16 cellular contexts compared by ENCODE assay signal in the genomic region with DNA sequence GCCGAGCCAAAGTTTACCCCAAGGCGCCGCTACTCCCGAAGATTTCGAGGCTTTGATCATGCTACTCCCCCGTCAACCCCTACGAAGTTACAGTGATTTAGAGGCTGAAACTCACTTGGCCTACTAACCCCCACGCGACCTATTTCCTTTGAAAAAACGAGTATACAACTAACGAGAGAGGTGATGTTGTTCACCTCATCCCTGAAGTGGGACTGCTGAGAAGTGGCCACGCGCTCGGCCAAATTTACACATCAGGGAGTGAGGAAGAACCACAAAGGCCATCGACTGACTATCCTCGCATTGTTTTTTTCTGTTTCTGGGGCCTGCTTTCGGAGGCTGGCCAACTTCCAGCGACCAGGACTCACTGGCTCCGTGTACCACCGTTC. TPM values are rescaled to one million over a fixed set of nuclear protein-coding genes. Genes with fewer than 3 reads are reported as not detected.
A peak's percentile ranks its signal among the peaks of the same experiment; 100 is the strongest.
DNase-seq lines count a peak whose midpoint lies in the region; ATAC-seq, FAIRE-seq and TF ChIP-seq lines count a peak whose summit lies in the region.
"Had no signal": no experiment of that assay in that cellular context is flagged by ENCODE, and none has a peak within 500 bp of the region (broad histone marks: within the 10 kb centered on the region; RNA-seq: fewer than 3 reads in every experiment).

No MANE protein-coding gene starts in this region.

- in situ Hi-C loops in G401 (cut with HindIII; ENCODE audit: low sequenced_read_pairs), result no loop called here

- no peak overlapping the region for H3K27ac ChIP-seq in H1 (ENCODE audit: low read depth, low read length)
- no peak overlapping the region for H3K27ac ChIP-seq in osteoblast (ENCODE audit: low read depth, low read length)
- no peak overlapping the region for H3K27ac ChIP-seq in tibial artery
- H3K27ac ChIP-seq in spleen, result no peak overlapping the region
- H3K27ac ChIP-seq: dorsolateral prefrontal cortex, lower lobe of right lung, parathyroid adenoma, VCaP had no signal

- peak in 1 of 2 experiments; percentile 4; a peak in 1 of 4 replicates for TF ChIP-seq RAD21 in H1 (IDR thresholded peaks at IDR 0.05 in 1 of 2, conservative IDR thresholded peaks at IDR 0.05 in 1 of 2; ENCODE audit: low read depth in 2 of 2, low read length in 2 of 2)

- no peak overlapping the region; a peak in 1 of 7 replicates for H3K9ac ChIP-seq in H1 (replicated peaks in 1 of 4; ENCODE audit: extremely low read depth in 1 of 4, low read depth in 3 of 4, low read length in 3 of 4)
- H3K9ac ChIP-seq: parathyroid adenoma had no signal

- no peaks in the 10 kb centered on the region for H3K9me3 ChIP-seq in H1 (ENCODE audit: insufficient read depth in 2 of 2, low read depth in 1 of 2, low read length in 1 of 2)
- H3K9me3 ChIP-seq in osteoblast (ENCODE audit: low read depth, low read length), result no peaks in the 10 kb centered on the region
- H3K9me3 ChIP-seq in tibial artery, result no peaks in the 10 kb centered on the region
- H3K9me3 ChIP-seq in spleen, result peaks cover 0 to 3% (median 0%) of the 10 kb centered on the region in 8 donors
- H3K9me3 ChIP-seq: lower lobe of right lung had no signal

- H3K4ac ChIP-seq in H1 (replicated peaks; ENCODE audit: insufficient read length, low read depth, low read length), result no peak overlapping the region

- peaks cover 0 to 3% (median under 1%) of the 10 kb centered on the region in 4 experiments; a peak in 4 of 7 replicates for H3K4me1 ChIP-seq in H1 (replicated peaks in 1 of 4; ENCODE audit: control insufficient read depth in 3 of 4, insufficient read depth in 4 of 4, low read length in 3 of 4)
- no peaks in the 10 kb centered on the region for H3K4me1 ChIP-seq in osteoblast (ENCODE audit: insufficient read depth, low read length)
- H3K4me1 ChIP-seq in tibial artery, result no peaks in the 10 kb centered on the region
- H3K4me1 ChIP-seq in spleen, result peaks cover 0 to 5% (median 0%) of the 10 kb centered on the region in 6 donors
- H3K4me1 ChIP-seq: lower lobe of right lung, parathyroid adenoma had no signal

- no peak overlapping the region for H4K91ac ChIP-seq in H1 (replicated peaks; ENCODE audit: insufficient read length, low read length)

- H3K36me3 Mint-ChIP-seq in T-helper 2 cell treated with Interferon-gamma antibody and Interleukin-4, amounts not matched to agents 5 μg/mL and 100 μg/mL, for 36 hours (ENCODE audit: low read depth), result no peaks in the 10 kb centered on the region
- no peaks in the 10 kb centered on the region for H3K36me3 Mint-ChIP-seq in WTC11
- H3K36me3 Mint-ChIP-seq: activated naive CD4-positive, alpha-beta T cell treated with anti-CD3 and anti-CD28 coated beads, Interleukin-2, amount 50 U/mL, for 72 hours had no signal

- CTCF ChIA-PET in WTC11 (lab: Charles Lee) (interaction anchor here (0.7 to 1.8 kb wide), 8 partner anchors 15 to 456 kb away, joined by 3 to 6 read pairs (median 4); no protein-coding TSS in a partner anchor), H1 (lab: Charles Lee; ENCODE audit: partially characterized antibody) (interaction anchor here (1.1 kb wide), 1 partner anchor 128 kb away, joined by 4 read pairs; no protein-coding TSS in a partner anchor)

- FAIRE-seq in H1 (lab: Jason Lieb, UNC), result no peak

- peaks cover 3% of the 10 kb centered on the region for H3K4me1 Mint-ChIP-seq in T-helper 2 cell treated with Interferon-gamma antibody and Interleukin-4, amounts not matched to agents 5 μg/mL and 100 μg/mL, for 36 hours (ENCODE audit: low read depth)
- no peaks in the 10 kb centered on the region for H3K4me1 Mint-ChIP-seq in WTC11

- no peak for TF ChIP-seq POLR2A in H1 (IDR thresholded peaks at IDR 0.05; ENCODE audit: control extremely low read depth in 1 of 2, low read depth in 2 of 2, low read length in 2 of 2)
- no peak for TF ChIP-seq POLR2A in spleen (IDR thresholded peaks at IDR 0.05)

- H4K8ac ChIP-seq in H1 (ENCODE audit: extremely low read depth, insufficient read depth, low read length), result no peak overlapping the region

- no peak overlapping the region for H3K27ac Mint-ChIP-seq in T-helper 2 cell treated with Interferon-gamma antibody and Interleukin-4, amounts not matched to agents 5 μg/mL and 100 μg/mL, for 36 hours
- H3K27ac Mint-ChIP-seq in WTC11, result no peak overlapping the region
- H3K27ac Mint-ChIP-seq: activated naive CD4-positive, alpha-beta T cell treated with anti-CD3 and anti-CD28 coated beads, Interleukin-2, amount 50 U/mL, for 72 hours had no signal

- H2BK12ac ChIP-seq in H1 (ENCODE audit: low read depth, low read length), result no peak overlapping the region

- 20% methylated on average over 19 of the region's 20 CpGs; no CpG with 5 or more reads in 1 of the 2 experiments for WGBS in H1 (ENCODE audit: extremely low coverage in 1 of 2, insufficient coverage in 1 of 2, insufficient read length in 1 of 2, insufficient replicate concordance in 2 of 2, low coverage in 1 of 2, low lambda C conversion rate in 2 of 2, missing lambda C conversion rate in 1 of 2), 2 experiments
- WGBS in spleen, 5 donors, result 10 to 63% (median 20%) methylated on average over 12 to 20 of the region's 20 CpGs

- H3K4me3 ChIP-seq in H1 (ENCODE audit: extremely low read depth in 1 of 4, insufficient read depth in 2 of 4, low read depth in 3 of 4, low read length in 4 of 4) (peak overlapping the region; percentile 34 to 55 (median 37); a peak in 7 of 8 replicates), osteoblast (ENCODE audit: insufficient read depth, low read length) (no peak overlapping the region), tibial artery (no peak overlapping the region), spleen (peak overlapping the region in 3 of 8 donors; percentile 15 to 52 (median 22))
- H3K4me3 ChIP-seq: lower lobe of right lung had no signal

- no peak overlapping the region for H2BK120ac ChIP-seq in H1 (replicated peaks; ENCODE audit: low read depth, low read length)

- H3K27me3 Mint-ChIP-seq in T-helper 2 cell treated with Interferon-gamma antibody and Interleukin-4, amounts not matched to agents 5 μg/mL and 100 μg/mL, for 36 hours (ENCODE audit: low read depth), result peaks cover 17% of the 10 kb centered on the region
- H3K27me3 Mint-ChIP-seq in WTC11 (ENCODE audit: low read depth), result peaks cover 45% of the 10 kb centered on the region

- H3K14ac ChIP-seq in H1 (ENCODE audit: insufficient read length), result no peak overlapping the region

- H3K18ac ChIP-seq in H1 (ENCODE audit: extremely low read depth, low read length), result no peak overlapping the region

- intact Hi-C loops in tibial artery (cut with DNase I; ENCODE audit: low total_unique reads) (no loop called here), spleen (cut with DNase I; ENCODE audit: low total_unique reads) (no loop called here)

- H2AFZ ChIP-seq in H1 (ENCODE audit: low read length), result peak overlapping the region; percentile 92
- H2AFZ ChIP-seq in osteoblast (ENCODE audit: low read length), result peak overlapping the region; percentile 10
- H2AFZ ChIP-seq: parathyroid adenoma had no signal

- peaks cover 2% of the 10 kb centered on the region; the same call in 1 of the 2 replicates for H3K23me2 ChIP-seq in H1 (ENCODE audit: low read depth, low read length)

- POLR2A ChIA-PET in WTC11 (lab: Charles Lee), result interaction anchor here (1.0 kb wide), 1 partner anchor 38 kb away, joined by 3 read pairs; no protein-coding TSS in a partner anchor
- POLR2A ChIA-PET in H1 (lab: Charles Lee; ENCODE audit: partially characterized antibody), result interaction anchor here (1.3 to 1.4 kb wide), 2 partner anchors 36 to 105 kb away, joined by 3 read pairs; no protein-coding TSS in a partner anchor

- H3K36me3 ChIP-seq in H1 (ENCODE audit: control insufficient read depth in 2 of 4, insufficient read depth in 4 of 4, low read length in 3 of 4) (no peaks in the 10 kb centered on the region), osteoblast (ENCODE audit: insufficient read depth, low read length) (no peaks in the 10 kb centered on the region), tibial artery (no peaks in the 10 kb centered on the region), spleen (no peaks in the 10 kb centered on the region)
- H3K36me3 ChIP-seq: lower lobe of right lung had no signal

- no peak for DNase-seq in T-helper 2 cell treated with Interferon-gamma antibody and Interleukin-4, amounts not matched to agents 5 μg/mL and 100 μg/mL, for 36 hours (ENCODE audit: low spot score)
- no peak for DNase-seq in T-helper 2 cell
- no peak for DNase-seq in WTC11 (ENCODE audit: low spot score)
- DNase-seq in H1 (ENCODE audit: low read depth in 1 of 2, low spot score in 2 of 2), result peak in 1 of 2 experiments; percentile 44
- DNase-seq in osteoblast (ENCODE audit: insufficient read length, low spot score, missing footprints), result no peak
- no peak for DNase-seq in tibial artery
- no peak for DNase-seq in G401 (ENCODE audit: low spot score)
- no peak for DNase-seq in spleen
- DNase-seq: 8988T, DMS153, GOT3 had no signal

- no peak overlapping the region for H2AK5ac ChIP-seq in H1 (ENCODE audit: low read depth, low read length)

- TF ChIP-seq EP300 in H1 (IDR thresholded peaks at IDR 0.05; ENCODE audit: borderline replicate concordance in 1 of 2, low read depth in 2 of 2, low read length in 2 of 2), result no peak

- TF ChIP-seq CTCF in WTC11 (IDR thresholded peaks at IDR 0.05) (no peak), H1 (IDR thresholded peaks at IDR 0.05; ENCODE audit: control extremely low read depth in 1 of 3, insufficient read depth in 1 of 3, low read depth in 1 of 3, low read length in 3 of 3) (no peak), osteoblast (IDR thresholded peaks at IDR 0.05; ENCODE audit: extremely low read depth, low read depth, low read length) (no peak), tibial artery (IDR thresholded peaks at IDR 0.05) (no peak), spleen (IDR thresholded peaks at IDR 0.05 in 8 of 11, conservative IDR thresholded peaks at IDR 0.05 in 3 of 11) (peak in 1 of 11 experiments; percentile 1)

- no peak overlapping the region for H2BK15ac ChIP-seq in H1 (ENCODE audit: low read length)

- no peaks in the 10 kb centered on the region for H3K79me1 ChIP-seq in H1 (ENCODE audit: low read depth, low read length)

- H3K27me3 ChIP-seq in H1 (replicated peaks in 1 of 4; ENCODE audit: control insufficient read depth in 3 of 4, extremely low read depth in 1 of 4, insufficient read depth in 3 of 4, low read length in 3 of 4) (peaks cover 5 to 24% (median 21%) of the 10 kb centered on the region in 4 experiments), osteoblast (ENCODE audit: insufficient read depth, low read length) (peaks cover 7% of the 10 kb centered on the region), tibial artery (peaks cover 0 to 12% of the 10 kb centered on the region in 2 donors), spleen (replicated peaks in 1 of 7) (peaks cover 0 to 51% (median 13%) of the 10 kb centered on the region in 7 donors)

- H4K20me1 ChIP-seq in H1 (replicated peaks in 1 of 2; ENCODE audit: control insufficient read depth in 1 of 2, insufficient read depth in 2 of 2, low read length in 2 of 2), result no peaks in the 10 kb centered on the region
- H4K20me1 ChIP-seq in osteoblast (ENCODE audit: insufficient read depth, low read length), result no peaks in the 10 kb centered on the region

- peak overlapping the region; percentile 65 for H3K4me3 Mint-ChIP-seq in T-helper 2 cell treated with Interferon-gamma antibody and Interleukin-4, amounts not matched to agents 5 μg/mL and 100 μg/mL, for 36 hours
- H3K4me3 Mint-ChIP-seq in WTC11, result peak overlapping the region; percentile 67

- no peaks in the 10 kb centered on the region for H3K9me3 Mint-ChIP-seq in T-helper 2 cell treated with Interferon-gamma antibody and Interleukin-4, amounts not matched to agents 5 μg/mL and 100 μg/mL, for 36 hours
- no peaks in the 10 kb centered on the region for H3K9me3 Mint-ChIP-seq in WTC11
- H3K9me3 Mint-ChIP-seq: activated naive CD4-positive, alpha-beta T cell treated with anti-CD3 and anti-CD28 coated beads, Interleukin-2, amount 50 U/mL, for 72 hours had no signal

- no peak overlapping the region for H2BK20ac ChIP-seq in H1 (ENCODE audit: low read length)

- H3K4me2 ChIP-seq in H1 (ENCODE audit: insufficient read depth in 1 of 2, low read depth in 2 of 2, low read length in 2 of 2), result peak overlapping the region; percentile 72 to 84
- H3K4me2 ChIP-seq in osteoblast (ENCODE audit: insufficient read depth, low read length), result no peak overlapping the region

- H2BK5ac ChIP-seq in H1 (ENCODE audit: low read depth, low read length), result no peak overlapping the region

- no peak overlapping the region for H3K56ac ChIP-seq in H1 (replicated peaks; ENCODE audit: insufficient read length, low read depth, low read length)

- no peak overlapping the region for H3K23ac ChIP-seq in H1 (ENCODE audit: insufficient read length)

- no peak for ATAC-seq in WTC11

- no peak overlapping the region for H4K5ac ChIP-seq in H1 (ENCODE audit: insufficient read length, low read depth, low read length)

- H3K79me2 ChIP-seq in H1 (ENCODE audit: control insufficient read depth in 1 of 2, insufficient read depth in 2 of 2, low read length in 2 of 2) (no peaks in the 10 kb centered on the region), osteoblast (ENCODE audit: insufficient read depth, low read length) (no peaks in the 10 kb centered on the region)
- H3K79me2 ChIP-seq: parathyroid adenoma had no signal

RNA-seq across cellular contexts. Expression of gene PGRMC1, which starts 37.7 kb away (rescaled TPM):
- 177 to 196 TPM (median 193 TPM) in 3 replicates for total RNA-seq in WTC11 (2021)
- 237 and 248 TPM in 2 replicates for total RNA-seq in H1 (2021; fragmentation: NEBNext Ultra II Directional; extraction: Animal tissue kit (Norgen Biotek cat#: 25700))
- 127 and 148 TPM in 2 replicates for polyA plus RNA-seq in H1 (2011; rRNA removed)
- 173 TPM for polyA plus RNA-seq in H1 (2011; cell fraction: cytosol; rRNA removed)
- 71.2 TPM for polyA plus RNA-seq in H1 (2011; cell fraction: nucleus; rRNA removed)
- polyA plus RNA-seq in H1 (2012, experiment 1 of 2), result 129 to 180 TPM (median 142 TPM) in 4 replicates
- polyA plus RNA-seq in H1 (2012, experiment 2 of 2), result 38.4 TPM
- 273 TPM for polyA plus RNA-seq in H1 (2013, experiment 1 of 2)
- 375 TPM for polyA plus RNA-seq in H1 (2013, experiment 2 of 2)
- 73.9 and 74.3 TPM in 2 replicates for polyA minus RNA-seq in H1 (2011; rRNA and poly(A)+ RNA removed)
- 133 TPM for polyA minus RNA-seq in H1 (2011; cell fraction: cytosol; rRNA and poly(A)+ RNA removed)
- polyA minus RNA-seq in H1 (2011; cell fraction: nucleus; rRNA and poly(A)+ RNA removed), result 53.0 TPM
- total RNA-seq in osteoblast, result 118 and 124 TPM in 2 replicates
- 273 and 402 TPM in 2 replicates for total RNA-seq in G401 (2014; rRNA removed; shearing (Covaris generic))
- total RNA-seq in spleen, result 10 to 100 TPM; 34.1 to 60.1 (median 39.2) TPM
- polyA plus RNA-seq in spleen, result 10 to 100 TPM; 13.6 to 25.7 (median 25.4) TPM

Comparison
In these comparisons a context has a peak if more than half of its experiments do, and no peak if none do; other contexts are left out.
1. H3K4me3 ChIP-seq: peak in H1 (4 of 4); none in osteoblast (single experiment) and tibial artery (0 of 2).